24 cellular contexts compared by ENCODE assay signal in genomic region chr12:16184691-16185090, GRCh38.
"Had no signal": no experiment of that assay in that cellular context is flagged by ENCODE, and none has a peak within 500 bp of the region (broad histone marks: within the 10 kb centered on the region; RNA-seq: fewer than 3 reads in every experiment).

No MANE protein-coding gene starts in this region.

- H3K79me2 ChIP-seq: hepatocyte had no signal

- H3K9me3 ChIP-seq: colonic mucosa, lower lobe of right lung, suprapubic skin, vagina had no signal

- H2AFZ ChIP-seq: hepatocyte had no signal

- H3K4me2 ChIP-seq: hepatocyte had no signal

- H3K27ac ChIP-seq: ascending aorta, colonic mucosa, dorsolateral prefrontal cortex, hepatocyte, lower lobe of right lung, right atrium auricular region, stomach, suprapubic skin, tibial nerve, vagina had no signal

- H3K36me3 ChIP-seq: ascending aorta, colonic mucosa, lower lobe of right lung, right atrium auricular region, stomach, suprapubic skin, tibial nerve, vagina had no signal

- DNase-seq: activated CD4-positive, alpha-beta T cell treated with anti-CD3 and anti-CD28 coated beads, Interleukin-2, amount 10 ng/mL, durations not matched to agents 7 days and 5 days; activated CD8-positive, alpha-beta memory T cell treated with anti-CD3 and anti-CD28 coated beads, Interleukin-2, amount 10 ng/mL, durations not matched to agents 7 days and 5 days; activated CD8-positive, alpha-beta T cell treated with anti-CD3 and anti-CD28 coated beads for 36 hours; activated gamma-delta T cell; activated T-cell treated with anti-CD3 and anti-CD28 coated beads for 4 hours; colonic mucosa; dorsolateral prefrontal cortex; effector memory CD8-positive, alpha-beta T cell; foreskin melanocyte; glutamatergic neuron; left colon; lower lobe of right lung; naive thymus-derived CD8-positive, alpha-beta T cell; stimulated activated CD4-positive, alpha-beta T cell treated with anti-CD3 and anti-CD28 coated beads, Interleukin-12 subunit alpha, Interleukin-12 subunit beta, amount 100 ng/mL, for 4 hours; stomach had no signal

- H3K4me3 ChIP-seq: ascending aorta, colonic mucosa, dorsolateral prefrontal cortex, hepatocyte, lower lobe of right lung, right atrium auricular region, stomach, suprapubic skin, tibial nerve, vagina had no signal

- FAIRE-seq: endothelial cell of umbilical vein had no signal

- H3K27me3 ChIP-seq: ascending aorta, colonic mucosa, hepatocyte, right atrium auricular region, stomach, suprapubic skin, tibial nerve, vagina had no signal

- H3K4me1 ChIP-seq: ascending aorta, colonic mucosa, lower lobe of right lung, right atrium auricular region, stomach, suprapubic skin, tibial nerve, vagina had no signal

- ATAC-seq: activated CD4-positive, CD25-positive, alpha-beta regulatory T cell treated with anti-CD3 and anti-CD28 coated beads, Interleukin-2, amount 50 U/mL, for 24 hours; activated CD8-positive, alpha-beta memory T cell treated with anti-CD3 and anti-CD28 coated beads, Interleukin-2, amount 10 ng/mL, durations not matched to agents 7 days and 5 days; activated CD8-positive, alpha-beta T cell treated with anti-CD3 and anti-CD28 coated beads for 36 hours; effector memory CD8-positive, alpha-beta T cell; esophagus mucosa; left colon; lower lobe of right lung; naive thymus-derived CD8-positive, alpha-beta T cell had no signal
